16 cellular contexts compared by ENCODE assay signal in genomic region chr3:171456765-171457164, GRCh38. TPM values are rescaled to one million over a fixed set of nuclear protein-coding genes. Genes with fewer than 3 reads are reported as not detected.
DNase-seq lines count a peak whose midpoint lies in the region; ATAC-seq and TF ChIP-seq lines count a peak whose summit lies in the region.
"Had no signal": no experiment of that assay in that cellular context is flagged by ENCODE, and none has a peak within 500 bp of the region (broad histone marks: within the 10 kb centered on the region; RNA-seq: fewer than 3 reads in every experiment).

No MANE protein-coding gene starts in this region.

- H3K9ac ChIP-seq in iPS-20b (ENCODE audit: low read depth, low read length), result peak overlapping the region; percentile 85; the same call in 1 of the 2 replicates

- no peak overlapping the region for H3K27ac ChIP-seq in CD4-positive, CD25-positive, alpha-beta regulatory T cell (ENCODE audit: insufficient read depth, low read length, poor library complexity, severe bottlenecking)
- no peak overlapping the region for H3K27ac ChIP-seq in CD8-positive, alpha-beta T cell (ENCODE audit: low read depth, low read length)
- H3K27ac ChIP-seq in iPS-20b (ENCODE audit: low read length), result peak overlapping the region; percentile 50
- H3K27ac ChIP-seq: ovary had no signal

- ATAC-seq in CD4-positive, CD25-positive, alpha-beta regulatory T cell (ENCODE audit: low read depth in 2 of 2), result no peak
- ATAC-seq in CD8-positive, alpha-beta T cell, result no peak
- ATAC-seq in activated T-helper 17 cell treated with anti-CD3 and anti-CD28 coated beads, Interleukin-2, amount 50 U/mL, for 72 hours (replicated peaks), result no peak
- ATAC-seq in stimulated activated naive B cell treated with anti-CD40 and anti-IgM and Interleukin-4, amounts not matched to agents 10 μg/mL and 1 μg/mL and 100 μg/mL, for 72 hours (replicated peaks), result no peak
- ATAC-seq in GM18502 (IDR thresholded peaks at IDR 0.05; ENCODE audit: poor library complexity, unreplicated experiment), result no peak
- ATAC-seq: HCT116, HepG2 had no signal

- peaks cover 0 to 2% (median 0%) of the 10 kb centered on the region in 7 donors for H3K9me3 Mint-ChIP-seq in CD4-positive, CD25-positive, alpha-beta regulatory T cell
- no peaks in the 10 kb centered on the region for H3K9me3 Mint-ChIP-seq in CD8-positive, alpha-beta T cell
- H3K9me3 Mint-ChIP-seq in activated T-helper 17 cell treated with anti-CD3 and anti-CD28 coated beads, Interleukin-2, amount 50 U/mL, for 72 hours, result no peaks in the 10 kb centered on the region
- H3K9me3 Mint-ChIP-seq in stimulated activated naive B cell treated with anti-CD40 and anti-IgM and Interleukin-4, amounts not matched to agents 10 μg/mL and 1 μg/mL and 100 μg/mL, for 72 hours, result no peaks in the 10 kb centered on the region
- H3K9me3 Mint-ChIP-seq: mesothelial cell of epicardium had no signal

- H3K4me3 Mint-ChIP-seq in CD4-positive, CD25-positive, alpha-beta regulatory T cell, result peak overlapping the region; percentile 94 to 97 (median 95)
- H3K4me3 Mint-ChIP-seq in CD8-positive, alpha-beta T cell, result peak overlapping the region; percentile 96
- H3K4me3 Mint-ChIP-seq in activated T-helper 17 cell treated with anti-CD3 and anti-CD28 coated beads, Interleukin-2, amount 50 U/mL, for 72 hours, result peak overlapping the region; percentile 99
- no peak overlapping the region for H3K4me3 Mint-ChIP-seq in stimulated activated naive B cell treated with anti-CD40 and anti-IgM and Interleukin-4, amounts not matched to agents 10 μg/mL and 1 μg/mL and 100 μg/mL, for 72 hours

- intact Hi-C loops in CD8-positive, alpha-beta T cell (cut with DNase I, micrococcal nuclease), result loop anchor here (5.0 to 10.0 kb wide), 6 partner anchors 99 to 1689 kb away; partner anchors contain the start of genes ACTRT3 (in 1 of the 2), MYNN (in 1 of the 2) and TERC (in 1 of the 2)

- no peak for TF ChIP-seq CTCF in CD8-positive, alpha-beta T cell (IDR thresholded peaks at IDR 0.05)

- no peaks in the 10 kb centered on the region for H3K9me3 ChIP-seq in CD4-positive, CD25-positive, alpha-beta regulatory T cell (ENCODE audit: control insufficient read depth in 2 of 2, low read length in 2 of 2)
- no peaks in the 10 kb centered on the region for H3K9me3 ChIP-seq in CD8-positive, alpha-beta T cell (ENCODE audit: low read length)
- H3K9me3 ChIP-seq in iPS-20b (ENCODE audit: insufficient read depth, low read depth, low read length), result no peaks in the 10 kb centered on the region
- H3K9me3 ChIP-seq: ovary, spleen had no signal

- no peaks in the 10 kb centered on the region for H3K36me3 ChIP-seq in CD4-positive, CD25-positive, alpha-beta regulatory T cell (ENCODE audit: control insufficient read depth, insufficient read depth, low read length)
- no peaks in the 10 kb centered on the region for H3K36me3 ChIP-seq in CD8-positive, alpha-beta T cell (ENCODE audit: insufficient read depth, low read length)
- no peaks in the 10 kb centered on the region for H3K36me3 ChIP-seq in iPS-20b (ENCODE audit: insufficient read depth, low read depth, low read length)
- H3K36me3 ChIP-seq: ovary, spleen had no signal

- peak overlapping the region; percentile 92 to 93 (median 92) for H3K27ac Mint-ChIP-seq in CD4-positive, CD25-positive, alpha-beta regulatory T cell
- H3K27ac Mint-ChIP-seq in CD8-positive, alpha-beta T cell, result peak overlapping the region; percentile 96
- H3K27ac Mint-ChIP-seq in activated T-helper 17 cell treated with anti-CD3 and anti-CD28 coated beads, Interleukin-2, amount 50 U/mL, for 72 hours, result peak overlapping the region; percentile 84
- no peak overlapping the region for H3K27ac Mint-ChIP-seq in stimulated activated naive B cell treated with anti-CD40 and anti-IgM and Interleukin-4, amounts not matched to agents 10 μg/mL and 1 μg/mL and 100 μg/mL, for 72 hours
- H3K27ac Mint-ChIP-seq: mesothelial cell of epicardium had no signal

- H3K4me1 Mint-ChIP-seq in CD4-positive, CD25-positive, alpha-beta regulatory T cell, result peaks cover 5 to 30% (median 10%) of the 10 kb centered on the region in 4 donors
- H3K4me1 Mint-ChIP-seq in CD8-positive, alpha-beta T cell (ENCODE audit: low read depth), result peaks cover 45% of the 10 kb centered on the region
- peaks cover 23% of the 10 kb centered on the region for H3K4me1 Mint-ChIP-seq in activated T-helper 17 cell treated with anti-CD3 and anti-CD28 coated beads, Interleukin-2, amount 50 U/mL, for 72 hours
- peaks cover 21 to 40% of the 10 kb centered on the region in 2 donors for H3K4me1 Mint-ChIP-seq in stimulated activated naive B cell treated with anti-CD40 and anti-IgM and Interleukin-4, amounts not matched to agents 10 μg/mL and 1 μg/mL and 100 μg/mL, for 72 hours

- H3K27me3 Mint-ChIP-seq in CD4-positive, CD25-positive, alpha-beta regulatory T cell, result no peaks in the 10 kb centered on the region
- H3K27me3 Mint-ChIP-seq in CD8-positive, alpha-beta T cell (ENCODE audit: low read depth), result no peaks in the 10 kb centered on the region
- H3K27me3 Mint-ChIP-seq in activated T-helper 17 cell treated with anti-CD3 and anti-CD28 coated beads, Interleukin-2, amount 50 U/mL, for 72 hours, result no peaks in the 10 kb centered on the region
- H3K27me3 Mint-ChIP-seq in stimulated activated naive B cell treated with anti-CD40 and anti-IgM and Interleukin-4, amounts not matched to agents 10 μg/mL and 1 μg/mL and 100 μg/mL, for 72 hours, result peaks cover 14 to 17% of the 10 kb centered on the region in 2 donors

- peak overlapping the region; percentile 99 for H3K4me3 ChIP-seq in CD4-positive, CD25-positive, alpha-beta regulatory T cell (ENCODE audit: low read depth, low read length)
- H3K4me3 ChIP-seq in CD8-positive, alpha-beta T cell (ENCODE audit: low read depth, low read length), result peak overlapping the region; percentile 84
- H3K4me3 ChIP-seq in iPS-20b (ENCODE audit: low read length), result peak overlapping the region; percentile 84; the same call in 1 of the 2 replicates
- H3K4me3 ChIP-seq: ovary had no signal

- no peaks in the 10 kb centered on the region for H3K27me3 ChIP-seq in CD4-positive, CD25-positive, alpha-beta regulatory T cell (ENCODE audit: control insufficient read depth, insufficient read depth, low read length)
- H3K27me3 ChIP-seq in CD8-positive, alpha-beta T cell (ENCODE audit: insufficient read depth, low read length), result no peaks in the 10 kb centered on the region
- H3K27me3 ChIP-seq in iPS-20b (ENCODE audit: insufficient read depth, low read length), result peaks cover 30% of the 10 kb centered on the region
- H3K27me3 ChIP-seq: ovary had no signal

- no peak for DNase-seq in CD4-positive, CD25-positive, alpha-beta regulatory T cell
- no peak for DNase-seq in CD8-positive, alpha-beta T cell
- DNase-seq in stimulated activated naive B cell treated with anti-CD40 and anti-IgM and Interleukin-4, amounts not matched to agents 10 μg/mL and 1 μg/mL and 100 μg/mL, for 72 hours, result no peak
- DNase-seq in NCI-H1048 (lab: John Stamatoyannopoulos, UW) (no peak), DMS114 treated with DMSO at 0.1 percent for 48 hours (lab: John Stamatoyannopoulos, UW; ENCODE audit: unreplicated experiment) (no peak)
- DNase-seq: islet precursor cell, NCI-H2171 treated with DMSO at 0.1 percent for 48 hours, ovary, RPMI8226, spleen had no signal

- CTCF ChIA-PET in CD8-positive, alpha-beta T cell (lab: Charles Lee), result interaction anchor here (1.5 to 1.6 kb wide), 2 partner anchors 11 to 269 kb away, joined by 4 read pairs; no protein-coding TSS in a partner anchor

- H3K36me3 Mint-ChIP-seq in CD4-positive, CD25-positive, alpha-beta regulatory T cell, result peaks cover under 1% of the 10 kb centered on the region
- peaks cover 30% of the 10 kb centered on the region for H3K36me3 Mint-ChIP-seq in CD8-positive, alpha-beta T cell
- peaks cover 12% of the 10 kb centered on the region for H3K36me3 Mint-ChIP-seq in activated T-helper 17 cell treated with anti-CD3 and anti-CD28 coated beads, Interleukin-2, amount 50 U/mL, for 72 hours (ENCODE audit: low read depth)
- no peaks in the 10 kb centered on the region for H3K36me3 Mint-ChIP-seq in stimulated activated naive B cell treated with anti-CD40 and anti-IgM and Interleukin-4, amounts not matched to agents 10 μg/mL and 1 μg/mL and 100 μg/mL, for 72 hours
- H3K36me3 Mint-ChIP-seq: mesothelial cell of epicardium had no signal

- peaks cover 63% of the 10 kb centered on the region for H3K4me1 ChIP-seq in CD4-positive, CD25-positive, alpha-beta regulatory T cell (ENCODE audit: control insufficient read depth, insufficient read depth, low read length, poor library complexity, severe bottlenecking)
- H3K4me1 ChIP-seq in CD8-positive, alpha-beta T cell (ENCODE audit: insufficient read depth, low read length), result peaks cover 42% of the 10 kb centered on the region
- H3K4me1 ChIP-seq in iPS-20b (ENCODE audit: insufficient read depth, low read length), result peaks cover 48% of the 10 kb centered on the region

- POLR2A ChIA-PET in CD8-positive, alpha-beta T cell (lab: Charles Lee), result no interaction called here

RNA-seq across cellular contexts. Expression of gene TNIK, which starts 3.4 kb away (rescaled TPM):
- 162 TPM for total RNA-seq in CD4-positive, CD25-positive, alpha-beta regulatory T cell
- 10 to 100 TPM; 14.7 to 26.7 (median 22.0) TPM for polyA plus RNA-seq in CD4-positive, CD25-positive, alpha-beta regulatory T cell
- 10 to 100 TPM; 60.8 to 65.1 TPM for total RNA-seq in CD8-positive, alpha-beta T cell
- 10 to 100 TPM; 28.6 to 43.8 TPM for total RNA-seq in activated T-helper 17 cell treated with anti-CD3 and anti-CD28 coated beads, Interleukin-2, amount 50 U/mL, for 72 hours

Comparison
In these comparisons a context has a peak if more than half of its experiments do, and no peak if none do; other contexts are left out.
1. H3K4me3 Mint-ChIP-seq: peak in CD4-positive, CD25-positive, alpha-beta regulatory T cell (4 of 4), CD8-positive, alpha-beta T cell (single experiment) and activated T-helper 17 cell treated with anti-CD3 and anti-CD28 coated beads, Interleukin-2, amount 50 U/mL, for 72 hours (single experiment); none in stimulated activated naive B cell treated with anti-CD40 and anti-IgM and Interleukin-4, amounts not matched to agents 10 μg/mL and 1 μg/mL and 100 μg/mL, for 72 hours (0 of 2).
2. Peak in every context shown above with its lines, with median percentiles within 50 percentile points of each other: H3K4me3 ChIP-seq.